Comparison of ENCODE assay signal across 10 cellular contexts in the genomic region with DNA sequence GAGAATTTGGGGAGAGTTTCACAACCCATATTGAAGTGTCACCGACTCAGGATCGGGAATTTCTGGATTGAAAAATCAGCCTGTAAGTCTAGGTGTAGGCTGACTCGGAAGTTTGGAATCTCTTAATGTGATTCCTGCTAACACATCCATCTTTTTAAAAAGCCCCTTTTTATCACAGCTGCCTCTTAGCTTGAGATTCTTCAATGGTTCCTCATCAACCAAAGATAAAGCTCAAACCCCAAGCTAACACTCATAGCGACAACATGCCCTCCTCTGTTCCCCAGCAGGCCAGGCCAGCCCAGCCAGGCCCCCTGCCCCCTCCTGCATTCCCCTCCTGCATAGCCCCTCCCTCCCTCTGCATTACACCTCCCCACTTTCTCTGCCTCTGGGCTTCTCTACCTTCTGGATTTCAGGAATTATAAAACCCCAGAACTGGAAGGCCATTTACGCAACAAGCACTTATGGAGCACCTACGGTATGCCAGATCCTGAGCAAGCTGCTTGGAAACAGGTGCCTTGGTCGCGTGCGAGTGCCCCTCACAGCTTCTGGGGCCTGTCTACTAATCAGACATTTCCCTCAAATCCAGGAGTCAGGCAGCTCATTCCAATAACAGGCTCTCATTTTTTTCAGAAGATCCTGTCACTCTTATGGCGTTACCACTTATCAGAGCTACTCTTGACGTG.
DNase-seq lines count a peak whose midpoint lies in the region; ATAC-seq, FAIRE-seq and TF ChIP-seq lines count a peak whose summit lies in the region.
"Had no signal": no experiment of that assay in that cellular context is flagged by ENCODE, and none has a peak within 500 bp of the region (broad histone marks: within the 10 kb centered on the region; RNA-seq: fewer than 3 reads in every experiment).

No MANE protein-coding gene starts in this region.

- H3K27me3 ChIP-seq in PC-9 (ENCODE audit: insufficient read depth, low read depth) (no peaks in the 10 kb centered on the region), gastrocnemius medialis (no peaks in the 10 kb centered on the region)

- TF ChIP-seq POLR2A in gastrocnemius medialis (IDR thresholded peaks at IDR 0.05) = no peak

- no peaks in the 10 kb centered on the region for H4K20me1 ChIP-seq in PC-9 (ENCODE audit: insufficient read depth)

- H3K27ac ChIP-seq in PC-9 = no peak overlapping the region
- peak overlapping the region in 3 of 4 donors; percentile 63 to 75 (median 72) for H3K27ac ChIP-seq in gastrocnemius medialis

- BruUV-seq in PC-9 (replicated peaks; lab: Mats Ljungman, UMichigan) = no TSS peak

- DNase-seq in PC-9 (peak; percentile 6 to 64), fibroblast of villous mesenchyme (ENCODE audit: low read depth) (peak; percentile 5), gastrocnemius medialis (no peak), NOMO-1 (lab: John Stamatoyannopoulos, UW; ENCODE audit: unreplicated experiment in 2 of 2) (no peak), Right ventricle myocardium superior (no peak)
- DNase-seq: activated effector memory CD4-positive, alpha-beta T cell treated with anti-CD3 and anti-CD28 coated beads, Interleukin-2, amount 50 U/mL, for 16 hours; NCI-H1105 treated with DMSO at 0.1 percent for 48 hours had no signal

- intact Hi-C loops in PC-9 (cut with micrococcal nuclease; ENCODE audit: unreplicated experiment) = no loop called here
- intact Hi-C loops in gastrocnemius medialis (cut with DNase I; ENCODE audit: low total_unique reads) = no loop called here
- intact Hi-C loops in Right ventricle myocardium superior (cut with DNase I) = loop anchor here (5.0 kb wide), 1 partner anchor 87 kb away; no protein-coding TSS in a partner anchor

- TF ChIP-seq CTCF in PC-9 (conservative IDR thresholded peaks at IDR 0.05) (no peak), fibroblast of villous mesenchyme (IDR thresholded peaks at IDR 0.05; ENCODE audit: insufficient read depth, low read depth, low read length) (no peak), gastrocnemius medialis (IDR thresholded peaks at IDR 0.05 in 4 of 5, conservative IDR thresholded peaks at IDR 0.05 in 1 of 5) (no peak)

- H3K9me3 ChIP-seq in PC-9 (ENCODE audit: insufficient read depth, low read depth) = no peaks in the 10 kb centered on the region
- no peaks in the 10 kb centered on the region for H3K9me3 ChIP-seq in gastrocnemius medialis

- H3K36me3 ChIP-seq in PC-9 (ENCODE audit: low read depth) (no peaks in the 10 kb centered on the region), gastrocnemius medialis (no peaks in the 10 kb centered on the region)

- no peak overlapping the region for H2AFZ ChIP-seq in PC-9

- H3K9me2 ChIP-seq in PC-9 (ENCODE audit: insufficient read depth) = no peaks in the 10 kb centered on the region

- H3K79me2 ChIP-seq in PC-9 (ENCODE audit: low read depth) = no peaks in the 10 kb centered on the region

- CTCF ChIA-PET in PC-9 (lab: Charles Lee) = no interaction called here

- ATAC-seq in gastrocnemius medialis = no peak
- no peak for ATAC-seq in GM18517 (IDR thresholded peaks at IDR 0.05; ENCODE audit: unreplicated experiment)
- ATAC-seq in HG03469 (IDR thresholded peaks at IDR 0.05; ENCODE audit: unreplicated experiment) = no peak
- no peak for ATAC-seq in Right ventricle myocardium superior (ENCODE audit: poor library complexity)

- H3K4me3 ChIP-seq in PC-9 (no peak overlapping the region), fibroblast of villous mesenchyme (ENCODE audit: low read depth, low read length) (no peak overlapping the region), gastrocnemius medialis (no peak overlapping the region)

- no peaks in the 10 kb centered on the region for H3F3A ChIP-seq in PC-9 (ENCODE audit: insufficient read depth, low read depth)

- POLR2A ChIA-PET in PC-9 (lab: Charles Lee; ENCODE audit: unreplicated experiment) = interaction anchor here (0.6 kb wide), 2 partner anchors 70 to 253 kb away, joined by 3 to 5 read pairs; a partner anchor contains a TSS

- in situ Hi-C loops in gastrocnemius medialis (cut with MboI; ENCODE audit: low sequenced_read_pairs in 4 of 4) = loop anchor here in 1 of 4 donors (25.0 kb wide), 1 partner anchor 182 kb away; no protein-coding TSS in a partner anchor

- peak; percentile 94 for FAIRE-seq in G401.6 (lab: Jason Lieb, UNC)

- no peak overlapping the region for H3K4me2 ChIP-seq in PC-9

- H3K4me1 ChIP-seq in PC-9 (replicated peaks; ENCODE audit: insufficient read depth) (no peaks in the 10 kb centered on the region; the same call in 1 of the 2 replicates), gastrocnemius medialis (peaks cover 38 to 69% of the 10 kb centered on the region in 2 donors)

Comparison
In these comparisons a context has a peak if more than half of its experiments do, and no peak if none do; other contexts are left out.
1. DNase-seq: peak in PC-9 (2 of 2) and fibroblast of villous mesenchyme (single experiment); none in gastrocnemius medialis (0 of 2), NOMO-1 (0 of 2) and Right ventricle myocardium superior (single experiment).